9 cellular contexts compared by ENCODE assay signal in the genomic region with DNA sequence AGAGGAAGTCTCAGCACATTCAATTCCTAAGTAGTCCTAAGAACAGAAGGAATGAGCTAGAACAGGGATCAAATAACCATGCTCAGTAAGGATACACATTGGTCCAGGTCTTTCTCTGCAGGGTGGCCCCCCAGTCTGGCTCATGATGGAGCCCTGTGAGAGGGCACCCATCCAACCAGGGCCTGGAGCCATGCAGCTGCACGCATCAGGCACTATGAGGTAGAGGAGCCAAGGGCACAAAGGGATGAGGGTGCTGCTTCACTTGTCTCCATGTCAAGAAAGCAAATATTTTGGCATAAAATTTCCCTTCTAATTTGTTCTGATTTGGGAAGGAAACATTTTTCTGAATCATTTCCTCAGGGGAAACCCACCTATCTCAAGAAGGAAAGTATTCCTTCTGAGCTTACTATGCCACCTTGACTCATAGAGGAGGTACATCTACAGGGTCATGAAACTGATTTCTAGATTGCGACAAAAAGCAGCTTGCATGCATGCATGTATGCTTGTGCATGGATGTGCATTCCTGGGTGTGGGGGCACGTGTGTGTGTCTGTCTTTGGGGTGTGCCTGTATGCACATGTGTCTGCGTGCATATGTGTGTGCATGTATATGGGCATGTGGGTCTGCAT.
"Had no signal": no experiment of that assay in that cellular context is flagged by ENCODE, and none has a peak within 500 bp of the region (broad histone marks: within the 10 kb centered on the region; RNA-seq: fewer than 3 reads in every experiment).

No MANE protein-coding gene starts in this region.

- H3K27ac Mint-ChIP-seq: HFFc6, IgD-negative memory B cell had no signal

- H3K27ac ChIP-seq: GM23248, HL-60 had no signal

- ATAC-seq: HCT116, HepG2 had no signal

- H3K36me3 Mint-ChIP-seq: IgD-negative memory B cell had no signal

- H3K36me3 ChIP-seq: HAP-1 had no signal

- H3K4me1 Mint-ChIP-seq: IgD-negative memory B cell had no signal

- H3K4me3 Mint-ChIP-seq: HFFc6, IgD-negative memory B cell had no signal

- DNase-seq: GM23248, GOT3, H7, HFFc6 had no signal

- H3K4me3 ChIP-seq: GM23248, HAP-1 had no signal

- H3K9me3 Mint-ChIP-seq: HFFc6 had no signal
